In genomic region chr14:94601961-94602391, GRCh38 we compare ENCODE assay signal across 1 cellular context.
TF ChIP-seq lines count a peak whose summit lies in the region.

No MANE protein-coding gene starts in this region.

TF ChIP-seq in SK-N-SH, 30 proteins besides CTCF, POLR2A, EP300 and RAD21 (continued from another document):
- TF ChIP-seq FOSL2 (IDR thresholded peaks at IDR 0.05; ENCODE audit: borderline replicate concordance, low read depth) (peak; percentile 66; the same call in 1 of the 2 replicates), TCF12 (IDR thresholded peaks at IDR 0.05) (0 out of 2 replicates have a peak, but pooled peaks have one; percentile 5), PBX3 (IDR thresholded peaks at IDR 0.05) (no peak), NRF1 (IDR thresholded peaks at IDR 0.05; ENCODE audit: low read depth, low read length) (no peak), GABPA (IDR thresholded peaks at IDR 0.05; ENCODE audit: low read depth) (no peak), MAX (IDR thresholded peaks at IDR 0.05; ENCODE audit: low read depth) (0 out of 2 replicates have a peak, but pooled peaks have one; percentile 40), FOXM1 (IDR thresholded peaks at IDR 0.05; ENCODE audit: low read depth) (no peak), TAF1 (IDR thresholded peaks at IDR 0.05; ENCODE audit: borderline replicate concordance, low read depth, low read length) (no peak), JUND (IDR thresholded peaks at IDR 0.05) (peak; percentile 51)
- TF ChIP-seq, protein P1, sequence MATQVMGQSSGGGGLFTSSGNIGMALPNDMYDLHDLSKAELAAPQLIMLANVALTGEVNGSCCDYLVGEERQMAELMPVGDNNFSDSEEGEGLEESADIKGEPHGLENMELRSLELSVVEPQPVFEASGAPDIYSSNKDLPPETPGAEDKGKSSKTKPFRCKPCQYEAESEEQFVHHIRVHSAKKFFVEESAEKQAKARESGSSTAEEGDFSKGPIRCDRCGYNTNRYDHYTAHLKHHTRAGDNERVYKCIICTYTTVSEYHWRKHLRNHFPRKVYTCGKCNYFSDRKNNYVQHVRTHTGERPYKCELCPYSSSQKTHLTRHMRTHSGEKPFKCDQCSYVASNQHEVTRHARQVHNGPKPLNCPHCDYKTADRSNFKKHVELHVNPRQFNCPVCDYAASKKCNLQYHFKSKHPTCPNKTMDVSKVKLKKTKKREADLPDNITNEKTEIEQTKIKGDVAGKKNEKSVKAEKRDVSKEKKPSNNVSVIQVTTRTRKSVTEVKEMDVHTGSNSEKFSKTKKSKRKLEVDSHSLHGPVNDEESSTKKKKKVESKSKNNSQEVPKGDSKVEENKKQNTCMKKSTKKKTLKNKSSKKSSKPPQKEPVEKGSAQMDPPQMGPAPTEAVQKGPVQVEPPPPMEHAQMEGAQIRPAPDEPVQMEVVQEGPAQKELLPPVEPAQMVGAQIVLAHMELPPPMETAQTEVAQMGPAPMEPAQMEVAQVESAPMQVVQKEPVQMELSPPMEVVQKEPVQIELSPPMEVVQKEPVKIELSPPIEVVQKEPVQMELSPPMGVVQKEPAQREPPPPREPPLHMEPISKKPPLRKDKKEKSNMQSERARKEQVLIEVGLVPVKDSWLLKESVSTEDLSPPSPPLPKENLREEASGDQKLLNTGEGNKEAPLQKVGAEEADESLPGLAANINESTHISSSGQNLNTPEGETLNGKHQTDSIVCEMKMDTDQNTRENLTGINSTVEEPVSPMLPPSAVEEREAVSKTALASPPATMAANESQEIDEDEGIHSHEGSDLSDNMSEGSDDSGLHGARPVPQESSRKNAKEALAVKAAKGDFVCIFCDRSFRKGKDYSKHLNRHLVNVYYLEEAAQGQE (IDR thresholded peaks at IDR 0.05; ENCODE audit: low read depth, low read length): no peak
- TF ChIP-seq, protein P2, sequence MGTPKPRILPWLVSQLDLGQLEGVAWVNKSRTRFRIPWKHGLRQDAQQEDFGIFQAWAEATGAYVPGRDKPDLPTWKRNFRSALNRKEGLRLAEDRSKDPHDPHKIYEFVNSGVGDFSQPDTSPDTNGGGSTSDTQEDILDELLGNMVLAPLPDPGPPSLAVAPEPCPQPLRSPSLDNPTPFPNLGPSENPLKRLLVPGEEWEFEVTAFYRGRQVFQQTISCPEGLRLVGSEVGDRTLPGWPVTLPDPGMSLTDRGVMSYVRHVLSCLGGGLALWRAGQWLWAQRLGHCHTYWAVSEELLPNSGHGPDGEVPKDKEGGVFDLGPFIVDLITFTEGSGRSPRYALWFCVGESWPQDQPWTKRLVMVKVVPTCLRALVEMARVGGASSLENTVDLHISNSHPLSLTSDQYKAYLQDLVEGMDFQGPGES (IDR thresholded peaks at IDR 0.05; ENCODE audit: low read depth, low read length): no peak
